21 cellular contexts compared by ENCODE assay signal in genomic region chr19:41711376-41712261, GRCh38. TPM values are rescaled to one million over a fixed set of nuclear protein-coding genes. Genes with fewer than 3 reads are reported as not detected.
"Had no signal": no experiment of that assay in that cellular context is flagged by ENCODE, and none has a peak within 500 bp of the region (broad histone marks: within the 10 kb centered on the region; RNA-seq: fewer than 3 reads in every experiment).

No MANE protein-coding gene starts in this region.

- H3K36me3 ChIP-seq: brain microvascular endothelial cell, esophagus muscularis mucosa had no signal

- H3K9me3 ChIP-seq: esophagus muscularis mucosa, testis had no signal

- H3K4me1 ChIP-seq: esophagus muscularis mucosa, testis had no signal

- H3K27me3 ChIP-seq: brain microvascular endothelial cell, testis had no signal

- H3K4me3 ChIP-seq: esophagus muscularis mucosa, lung, testis had no signal

- DNase-seq: activated CD4-positive, alpha-beta T cell treated with anti-CD3 and anti-CD28 coated beads, Interleukin-2, amount 10 ng/mL, durations not matched to agents 24 days and 14 days; activated effector memory CD4-positive, alpha-beta T cell treated with anti-CD3 and anti-CD28 coated beads, Interleukin-2, amount 50 U/mL, for 16 hours; activated T-cell treated with anti-CD3 and anti-CD28 coated beads for 4 hours; brain microvascular endothelial cell; foreskin fibroblast; immature natural killer cell; retina; stimulated activated CD4-positive, alpha-beta T cell treated with anti-CD3 and anti-CD28 coated beads, Interleukin-15, amount 100 ng/mL, for 24 hours; stimulated activated CD4-positive, alpha-beta T cell treated with anti-CD3 and anti-CD28 coated beads, Interleukin-4, amount 100 ng/mL, for 24 hours; T-cell; T1000; testis had no signal

- H3K27ac ChIP-seq: brain microvascular endothelial cell, esophagus muscularis mucosa, testis had no signal

- ATAC-seq: natural killer cell treated with Interleukin-12 subunit alpha and Interleukin-12 subunit beta and Interleukin-15 and Interleukin-18, amount 100 ng/mL, for 72 hours; T-cell had no signal

- FAIRE-seq: endometrium had no signal

RNA-seq across cellular contexts. Expression of gene CEACAM5, which starts 3.2 kb away (rescaled TPM):
- total RNA-seq: activated CD4-positive, alpha-beta T cell treated with anti-CD3 and anti-CD28 coated beads, Interleukin-2, amount 10 ng/mL, durations not matched to agents 24 days and 14 days; chondrocyte; mononuclear cell; natural killer cell treated with Interleukin-12 subunit alpha and Interleukin-12 subunit beta and Interleukin-15 and Interleukin-18, amount 100 ng/mL, for 72 hours; omental fat pad; SK-MEL-5; skeletal muscle tissue had no signal

RNA-seq across cellular contexts. Expression of gene CEACAM7, which starts 23.5 kb away (rescaled TPM):
- total RNA-seq: activated CD4-positive, alpha-beta T cell treated with anti-CD3 and anti-CD28 coated beads, Interleukin-2, amount 10 ng/mL, durations not matched to agents 24 days and 14 days; chondrocyte; mononuclear cell; natural killer cell treated with Interleukin-12 subunit alpha and Interleukin-12 subunit beta and Interleukin-15 and Interleukin-18, amount 100 ng/mL, for 72 hours; omental fat pad; SK-MEL-5; skeletal muscle tissue; T-cell had no signal

RNA-seq across cellular contexts. Expression of gene CEACAM6, which starts 43.7 kb away (rescaled TPM):
- total RNA-seq: activated CD4-positive, alpha-beta T cell treated with anti-CD3 and anti-CD28 coated beads, Interleukin-2, amount 10 ng/mL, durations not matched to agents 24 days and 14 days; chondrocyte; natural killer cell treated with Interleukin-12 subunit alpha and Interleukin-12 subunit beta and Interleukin-15 and Interleukin-18, amount 100 ng/mL, for 72 hours; SK-MEL-5 had no signal
